Comparison of ENCODE assay signal across 19 cellular contexts in the genomic region with DNA sequence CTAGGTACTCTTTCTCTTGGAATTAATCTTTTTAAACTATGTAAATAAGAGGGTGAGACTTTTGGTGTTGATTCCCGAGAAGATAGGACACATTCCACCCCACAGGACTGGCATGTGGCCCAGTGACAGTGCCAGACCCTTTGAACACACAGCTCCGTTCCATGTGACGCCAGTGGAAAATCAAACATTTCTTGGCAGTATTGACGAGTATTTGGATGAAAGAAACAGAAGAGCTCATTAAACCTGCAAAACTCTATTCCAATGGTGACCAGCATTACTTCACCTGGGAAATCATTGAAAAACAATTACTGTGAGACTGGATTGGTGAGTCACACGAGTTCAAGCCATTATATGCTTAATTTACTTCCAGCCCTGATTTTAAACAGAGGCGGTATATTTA. TPM values are rescaled to one million over a fixed set of nuclear protein-coding genes. Genes with fewer than 3 reads are reported as not detected.
DNase-seq lines count a peak whose midpoint lies in the region; ATAC-seq and TF ChIP-seq lines count a peak whose summit lies in the region.
"Had no signal": no experiment of that assay in that cellular context is flagged by ENCODE, and none has a peak within 500 bp of the region (broad histone marks: within the 10 kb centered on the region; RNA-seq: fewer than 3 reads in every experiment).

No MANE protein-coding gene starts in this region.

- 40 to 42% methylated on average over 6 of the region's 6 CpGs for WGBS in GM23248 (ENCODE audit: low coverage in 1 of 2, low lambda C conversion rate in 2 of 2, missing lambda C conversion rate in 2 of 2), 2 experiments
- 27% methylated on average over 6 of the region's 6 CpGs for WGBS in right cardiac atrium

- H3K4me2 ChIP-seq in GM23248 (ENCODE audit: unreplicated experiment) = no peak overlapping the region

- H3K27me3 ChIP-seq in GM23248 (replicated peaks; ENCODE audit: insufficient read depth) (no peaks in the 10 kb centered on the region), right cardiac atrium (ENCODE audit: control insufficient read depth, insufficient read depth) (no peaks in the 10 kb centered on the region), H7 (ENCODE audit: control insufficient read depth, insufficient read depth, low read length) (no peaks in the 10 kb centered on the region)

- no peak for DNase-seq in GM23248
- DNase-seq in astrocyte of the hippocampus (ENCODE audit: low read depth, low spot score) = peak; percentile 92
- peak; percentile 77 to 92 (median 85) for DNase-seq in right cardiac atrium
- DNase-seq in sciatic nerve (ENCODE audit: low spot score) = no peak
- DNase-seq in occipital lobe (lab: John Stamatoyannopoulos, UW) = no peak
- DNase-seq in NCI-H1105 treated with DMSO at 0.1 percent for 48 hours (lab: John Stamatoyannopoulos, UW) = no peak
- DNase-seq in GM10248 (ENCODE audit: extremely low spot score) = no peak
- no peak for DNase-seq in H7
- DNase-seq: activated CD8-positive, alpha-beta T cell treated with anti-CD3 and anti-CD28 coated beads, Interleukin-2, amount 10 ng/mL, durations not matched to agents 7 days and 5 days; activated naive CD8-positive, alpha-beta T cell treated with anti-CD3 and anti-CD28 coated beads, Interleukin-2, amount 10 ng/mL, durations not matched to agents 7 days and 5 days; lower lobe of right lung; naive thymus-derived CD4-positive, alpha-beta T cell; NCI-H146; NCI-H2227 treated with DMSO at 0.1 percent for 48 hours; NK-92 treated with Interleukin-12 subunit alpha and Interleukin-12 subunit beta, amount 100 ng/mL, for 24 hours; RPMI8226; stimulated activated naive CD4-positive, alpha-beta T cell treated with Interleukin-2 at 50 U/mL for 16 hours; T-helper 1 cell had no signal

- H3K27ac ChIP-seq in GM23248 (no peak overlapping the region), right cardiac atrium (ENCODE audit: low read length) (no peak overlapping the region)
- H3K27ac ChIP-seq: lower lobe of right lung had no signal

- CTCF ChIA-PET in GM10248 (lab: Yijun Ruan, JAX) = interaction anchor here (1.0 to 6.7 kb wide), 9 partner anchors 9 to 770 kb away, joined by 3 to 112 read pairs (median 36); no protein-coding TSS in a partner anchor

- H3F3A ChIP-seq in GM23248 (ENCODE audit: insufficient read depth) = peaks cover 24% of the 10 kb centered on the region

- H3K9me2 ChIP-seq in GM23248 (ENCODE audit: insufficient read depth) = no peaks in the 10 kb centered on the region

- peak; percentile 44 to 48 for ATAC-seq in right cardiac atrium
- ATAC-seq in sciatic nerve = peak; percentile 50
- ATAC-seq: activated CD8-positive, alpha-beta T cell treated with anti-CD3 and anti-CD28 coated beads, Interleukin-2, amount 10 ng/mL, durations not matched to agents 7 days and 5 days; HCT116; naive thymus-derived CD4-positive, alpha-beta T cell had no signal

- POLR2A ChIA-PET in GM10248 (lab: Yijun Ruan, JAX) = no interaction called here

- H3K4me1 ChIP-seq in GM23248 (ENCODE audit: insufficient read depth) (peaks cover 22% of the 10 kb centered on the region), right cardiac atrium (ENCODE audit: control insufficient read depth, insufficient read depth, low read length) (peaks cover 16% of the 10 kb centered on the region)

- H3K9ac ChIP-seq in GM23248 = no peak overlapping the region

- in situ Hi-C loops in GM23248 (cut with MboI) = loop anchor here (10.0 kb wide), 1 partner anchor 243 kb away; a partner anchor contains a TSS

- H3K4me3 ChIP-seq in GM23248 (no peak overlapping the region), right cardiac atrium (ENCODE audit: low read length) (no peak overlapping the region), H7 (ENCODE audit: insufficient read depth, low read depth, low read length) (no peak overlapping the region)
- H3K4me3 ChIP-seq: lower lobe of right lung had no signal

- intact Hi-C loops in right cardiac atrium (cut with DNase I) (loop anchor here (2.0 to 10.0 kb wide), 5 partner anchors 95 to 431 kb away; a partner anchor contains a TSS), sciatic nerve (cut with DNase I) (no loop called here)

- 0 out of 2 replicates have a peak overlapping the region, but pooled peaks have one; percentile 17 for H2AFZ ChIP-seq in GM23248

- no peaks in the 10 kb centered on the region for H4K20me1 ChIP-seq in GM23248 (ENCODE audit: insufficient read depth)

- no peaks in the 10 kb centered on the region for H3K36me3 ChIP-seq in GM23248 (ENCODE audit: low read depth)
- no peaks in the 10 kb centered on the region for H3K36me3 ChIP-seq in H7 (replicated peaks; ENCODE audit: control insufficient read depth, insufficient read depth, low read length)
- H3K36me3 ChIP-seq: lower lobe of right lung had no signal

- no peaks in the 10 kb centered on the region for H3K79me2 ChIP-seq in GM23248 (ENCODE audit: insufficient read depth)

- no peaks in the 10 kb centered on the region for H3K9me3 ChIP-seq in GM23248 (ENCODE audit: low read depth)
- no peaks in the 10 kb centered on the region for H3K9me3 ChIP-seq in right cardiac atrium (ENCODE audit: control insufficient read depth, low read length)
- H3K9me3 ChIP-seq: lower lobe of right lung had no signal

- TF ChIP-seq CTCF in GM10248 (IDR thresholded peaks at IDR 0.05; ENCODE audit: control extremely low read depth, extremely low read depth, low read depth, missing control alignments) = no peak

RNA-seq across cellular contexts. Expression of a gene that starts 25.8 kb away (rescaled TPM):
- 14.3 and 16.0 TPM in 2 replicates for total RNA-seq in GM23248 (2014; rRNA removed; shearing (Covaris generic))
- polyA plus RNA-seq in GM23248 (2016; fragmentation: Nextera tagmentation; extraction: Ambion mirVana) (5.1 and 5.2 TPM in 2 replicates), right cardiac atrium (3.1 TPM)
- total RNA-seq in right cardiac atrium (10 to 100 TPM in 2 of 4 donors, 1 to 10 TPM in 2; 6.7 to 12.5 (median 9.2) TPM), sciatic nerve (25.1 TPM), occipital lobe (49.0 TPM)
- 4.5 and 9.4 TPM in 2 replicates for total RNA-seq in H7 (2014; rRNA removed; shearing (Covaris generic))

Comparison
In these comparisons a context has a peak if more than half of its experiments do, and no peak if none do; other contexts are left out.
1. DNase-seq: peak in astrocyte of the hippocampus (single experiment) and right cardiac atrium (3 of 3); none in GM23248 (single experiment), sciatic nerve (single experiment), occipital lobe (single experiment), NCI-H1105 treated with DMSO at 0.1 percent for 48 hours (single experiment), GM10248 (single experiment) and H7 (single experiment).